ENCODE assay signal across 1 cellular context in the genomic region with DNA sequence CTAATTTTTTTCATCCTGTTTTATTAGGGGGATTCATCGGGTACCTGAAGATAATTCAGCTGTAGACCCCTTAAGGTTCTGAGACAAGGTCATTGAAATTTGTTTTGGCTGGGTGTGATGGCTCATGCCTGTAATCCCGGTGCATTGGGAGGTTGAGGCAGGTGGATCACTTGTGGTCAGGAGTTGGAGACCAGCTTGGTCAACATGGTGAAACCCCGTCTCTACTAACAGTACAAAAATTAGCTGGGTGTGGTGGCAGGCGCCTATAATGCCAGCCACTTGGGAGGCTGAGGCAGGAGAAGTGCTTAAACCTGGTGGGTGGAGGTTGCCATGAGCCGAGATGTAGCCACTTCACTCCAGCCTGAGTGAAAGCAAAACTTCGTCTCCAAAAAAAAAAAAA.
TF ChIP-seq lines count a peak whose summit lies in the region.

No MANE protein-coding gene starts in this region.

TF ChIP-seq in HepG2, 621 proteins besides CTCF, POLR2A, EP300 and RAD21:
- TF ChIP-seq SRSF1 (optimal IDR thresholded peaks at IDR 0.05; ENCODE audit: low read depth, low read length) (no peak), XBP1 (CRISPR knock-in tag; IDR thresholded peaks at IDR 0.05) (no peak), MZF1 (CRISPR knock-in tag; IDR thresholded peaks at IDR 0.05; ENCODE audit: borderline replicate concordance) (no peak), ZNF432 (CRISPR knock-in tag; IDR thresholded peaks at IDR 0.05; ENCODE audit: borderline replicate concordance) (no peak), RBFOX2 (IDR thresholded peaks at IDR 0.05; ENCODE audit: low read depth, low read length) (no peak), ZNF362 (CRISPR knock-in tag; IDR thresholded peaks at IDR 0.05; ENCODE audit: borderline replicate concordance) (0 out of 2 replicates have a peak, but pooled peaks have one; percentile 25), GABPB1 (CRISPR knock-in tag; IDR thresholded peaks at IDR 0.05) (no peak), SP4 (CRISPR knock-in tag; IDR thresholded peaks at IDR 0.05) (no peak), ZNF343 (CRISPR knock-in tag; IDR thresholded peaks at IDR 0.05) (no peak), ZNF644 (CRISPR knock-in tag; IDR thresholded peaks at IDR 0.05; ENCODE audit: low read depth) (no peak), RBM22 (optimal IDR thresholded peaks at IDR 0.05; ENCODE audit: low read length) (peak; percentile 72), SPEN (CRISPR knock-in tag; IDR thresholded peaks at IDR 0.05; ENCODE audit: low read depth) (no peak)
- TF ChIP-seq, protein P1, sequence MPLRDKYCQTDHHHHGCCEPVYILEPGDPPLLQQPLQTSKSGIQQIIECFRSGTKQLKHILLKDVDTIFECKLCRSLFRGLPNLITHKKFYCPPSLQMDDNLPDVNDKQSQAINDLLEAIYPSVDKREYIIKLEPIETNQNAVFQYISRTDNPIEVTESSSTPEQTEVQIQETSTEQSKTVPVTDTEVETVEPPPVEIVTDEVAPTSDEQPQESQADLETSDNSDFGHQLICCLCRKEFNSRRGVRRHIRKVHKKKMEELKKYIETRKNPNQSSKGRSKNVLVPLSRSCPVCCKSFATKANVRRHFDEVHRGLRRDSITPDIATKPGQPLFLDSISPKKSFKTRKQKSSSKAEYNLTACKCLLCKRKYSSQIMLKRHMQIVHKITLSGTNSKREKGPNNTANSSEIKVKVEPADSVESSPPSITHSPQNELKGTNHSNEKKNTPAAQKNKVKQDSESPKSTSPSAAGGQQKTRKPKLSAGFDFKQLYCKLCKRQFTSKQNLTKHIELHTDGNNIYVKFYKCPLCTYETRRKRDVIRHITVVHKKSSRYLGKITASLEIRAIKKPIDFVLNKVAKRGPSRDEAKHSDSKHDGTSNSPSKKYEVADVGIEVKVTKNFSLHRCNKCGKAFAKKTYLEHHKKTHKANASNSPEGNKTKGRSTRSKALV (CRISPR knock-in tag; IDR thresholded peaks at IDR 0.05), result no peak
- TF ChIP-seq, protein P2, sequence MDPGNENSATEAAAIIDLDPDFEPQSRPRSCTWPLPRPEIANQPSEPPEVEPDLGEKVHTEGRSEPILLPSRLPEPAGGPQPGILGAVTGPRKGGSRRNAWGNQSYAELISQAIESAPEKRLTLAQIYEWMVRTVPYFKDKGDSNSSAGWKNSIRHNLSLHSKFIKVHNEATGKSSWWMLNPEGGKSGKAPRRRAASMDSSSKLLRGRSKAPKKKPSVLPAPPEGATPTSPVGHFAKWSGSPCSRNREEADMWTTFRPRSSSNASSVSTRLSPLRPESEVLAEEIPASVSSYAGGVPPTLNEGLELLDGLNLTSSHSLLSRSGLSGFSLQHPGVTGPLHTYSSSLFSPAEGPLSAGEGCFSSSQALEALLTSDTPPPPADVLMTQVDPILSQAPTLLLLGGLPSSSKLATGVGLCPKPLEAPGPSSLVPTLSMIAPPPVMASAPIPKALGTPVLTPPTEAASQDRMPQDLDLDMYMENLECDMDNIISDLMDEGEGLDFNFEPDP (CRISPR knock-in tag; conservative IDR thresholded peaks at IDR 0.05), result no peak
